In the genomic region with DNA sequence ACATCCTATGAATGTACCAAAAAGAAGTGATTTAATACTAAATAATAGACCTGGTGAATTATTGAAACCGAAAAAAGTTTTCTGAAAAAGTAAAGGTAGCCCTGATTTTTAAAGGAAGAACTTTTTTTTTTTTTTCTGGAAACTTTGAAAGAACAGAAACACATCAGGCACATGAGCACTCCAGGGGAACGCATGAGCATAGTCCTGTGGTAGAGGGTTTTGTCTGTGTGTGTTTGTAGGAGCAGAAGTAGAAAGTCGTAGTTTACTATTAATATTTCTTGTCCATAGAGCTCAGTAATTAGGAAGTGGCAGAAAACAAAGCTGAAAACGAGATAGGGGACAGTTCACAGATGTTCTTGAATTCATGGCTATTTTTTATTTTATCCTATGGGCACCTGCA, we compare ENCODE assay signal across 20 cellular contexts.
"Had no signal": no experiment of that assay in that cellular context is flagged by ENCODE, and none has a peak within 500 bp of the region (broad histone marks: within the 10 kb centered on the region; RNA-seq: fewer than 3 reads in every experiment).

No MANE protein-coding gene starts in this region.

- DNase-seq: dermis blood vessel endothelial cell; dorsolateral prefrontal cortex; effector CD4-positive, alpha-beta T cell; effector memory CD4-positive, alpha-beta T cell; foreskin keratinocyte; heart left ventricle; hypothalamus; immature natural killer cell; islet precursor cell; kidney; kidney glomerular epithelial cell; left lung; lower lobe of right lung; mesenchymal stem cell; midbrain; naive thymus-derived CD4-positive, alpha-beta T cell had no signal

- FAIRE-seq: colon, endothelial cell of umbilical vein, frontal cortex, kidney had no signal

- ATAC-seq: foreskin keratinocyte; gastroesophageal sphincter; left lung; lower lobe of right lung; naive thymus-derived CD4-positive, alpha-beta T cell had no signal
